ENCODE assay signal across 8 cellular contexts in genomic region chr2:27216416-27217137, GRCh38. TPM values are rescaled to one million over a fixed set of nuclear protein-coding genes. Genes with fewer than 3 reads are reported as not detected.
DNase-seq lines count a peak whose midpoint lies in the region; ATAC-seq and TF ChIP-seq lines count a peak whose summit lies in the region.

No MANE protein-coding gene starts in this region.

- H3K4me3 ChIP-seq in left ventricle myocardium inferior (peak overlapping the region; percentile 80), body of pancreas (peak overlapping the region in 1 of 2 donors; percentile 28)

- no peak for ATAC-seq in body of pancreas
- ATAC-seq in HG02798 (IDR thresholded peaks at IDR 0.05; ENCODE audit: poor library complexity, unreplicated experiment), result no peak

- no peaks in the 10 kb centered on the region for H3K9me3 Mint-ChIP-seq in mesothelial cell of epicardium

- H3K36me3 ChIP-seq in left ventricle myocardium inferior (peaks cover 29% of the 10 kb centered on the region), body of pancreas (replicated peaks in 1 of 2; ENCODE audit: insufficient read depth in 1 of 2, low read depth in 2 of 2) (peaks cover 0 to 1% of the 10 kb centered on the region in 2 donors)

- H3K27me3 Mint-ChIP-seq in mesothelial cell of epicardium (ENCODE audit: low read depth), result no peaks in the 10 kb centered on the region

- peak overlapping the region; percentile 78 for H3K27ac ChIP-seq in left ventricle myocardium inferior (replicated peaks)
- peak overlapping the region in 3 of 4 donors; percentile 48 to 57 (median 53) for H3K27ac ChIP-seq in body of pancreas

- H3K27me3 ChIP-seq in left ventricle myocardium inferior (ENCODE audit: low read depth), result no peaks in the 10 kb centered on the region
- H3K27me3 ChIP-seq in body of pancreas, result no peaks in the 10 kb centered on the region

- WGBS in body of pancreas, 2 donors, result 70 to 74% methylated on average over 13 of the region's 13 CpGs

- H3K9me3 ChIP-seq in left ventricle myocardium inferior (replicated peaks) (no peaks in the 10 kb centered on the region), body of pancreas (no peaks in the 10 kb centered on the region)

- TF ChIP-seq CTCF in left ventricle myocardium inferior (IDR thresholded peaks at IDR 0.05; ENCODE audit: borderline replicate concordance), result no peak
- no peak for TF ChIP-seq CTCF in body of pancreas (IDR thresholded peaks at IDR 0.05)
- no peak for TF ChIP-seq CTCF in mesothelial cell of epicardium (IDR thresholded peaks at IDR 0.05; ENCODE audit: unreplicated experiment)

- H3K4me1 Mint-ChIP-seq in mesothelial cell of epicardium, result peaks cover 36% of the 10 kb centered on the region

- H3K36me3 Mint-ChIP-seq in mesothelial cell of epicardium, result peaks cover 11% of the 10 kb centered on the region

- peak overlapping the region; percentile 93 for H3K27ac Mint-ChIP-seq in mesothelial cell of epicardium

- DNase-seq in left ventricle myocardium inferior, result no peak
- no peak for DNase-seq in cardiac septum (ENCODE audit: low spot score)
- DNase-seq in body of pancreas, result no peak
- no peak for DNase-seq in mesothelial cell of epicardium (ENCODE audit: low spot score in 2 of 2, unreplicated experiment in 2 of 2)
- DNase-seq in effector CD8-positive, alpha-beta T cell (lab: John Stamatoyannopoulos, UW), result no peak
- no peak for DNase-seq in NK-92 (lab: John Stamatoyannopoulos, UW; ENCODE audit: unreplicated experiment)
- DNase-seq in stimulated activated naive CD4-positive, alpha-beta T cell (lab: John Stamatoyannopoulos, UW), result no peak

- peak overlapping the region; percentile 88 for H3K4me3 Mint-ChIP-seq in mesothelial cell of epicardium

- intact Hi-C loops in left ventricle myocardium inferior (cut with micrococcal nuclease), result loop anchor here (10.0 kb wide), 1 partner anchor 122 kb away; no protein-coding TSS in a partner anchor
- intact Hi-C loops in cardiac septum (cut with DNase I), result no loop called here
- intact Hi-C loops in body of pancreas (cut with DNase I), result no loop called here

- no peak for TF ChIP-seq POLR2A in body of pancreas (IDR thresholded peaks at IDR 0.05)

- H3K4me1 ChIP-seq in left ventricle myocardium inferior, result peaks cover 42% of the 10 kb centered on the region
- peaks cover 26% of the 10 kb centered on the region for H3K4me1 ChIP-seq in body of pancreas

RNA-seq across cellular contexts. Expression of gene CAD, which starts 0.6 kb away (rescaled TPM):
- total RNA-seq in left ventricle myocardium inferior (7.7 TPM), cardiac septum (11.0 TPM), body of pancreas (10 to 100 TPM; 18.4 to 36.9 TPM), mesothelial cell of epicardium (74.4 to 82.5 TPM (median 80.5 TPM) in 3 replicates)

RNA-seq across cellular contexts. Expression of gene SLC5A6, which starts 4.5 kb away (rescaled TPM):
- total RNA-seq in left ventricle myocardium inferior (12.0 TPM), cardiac septum (11.4 TPM), body of pancreas (10 to 100 TPM; 17.4 to 34.6 TPM), mesothelial cell of epicardium (67.9 to 73.2 TPM (median 70.4 TPM) in 3 replicates)

RNA-seq across cellular contexts. Expression of gene ATRAID, which starts 4.7 kb away (rescaled TPM):
- total RNA-seq in left ventricle myocardium inferior (121 TPM), cardiac septum (131 TPM), body of pancreas (10 to 100 TPM; 69.2 to 75.0 TPM), mesothelial cell of epicardium (106 to 112 TPM (median 108 TPM) in 3 replicates)

RNA-seq across cellular contexts. Expression of gene SLC30A3, which starts 46.3 kb away (rescaled TPM):
- total RNA-seq in left ventricle myocardium inferior (5.9 TPM), cardiac septum (10.2 TPM), body of pancreas (not detected), mesothelial cell of epicardium (2.3 to 3.4 TPM (median 3.1 TPM) in 3 replicates)

RNA-seq across cellular contexts. Expression of gene DNAJC5G, which starts 58.7 kb away (rescaled TPM):
- 1.2 TPM for total RNA-seq in left ventricle myocardium inferior
- total RNA-seq in cardiac septum, result 1.6 TPM
- 1 to 10 TPM in 1 of 2 donors, not detected in 1; 1.3 TPM for total RNA-seq in body of pancreas
- total RNA-seq in mesothelial cell of epicardium, result 0.18 to 0.27 TPM in 2 of 3 replicates, not detected in the other
